ENCODE assay signal across 8 cellular contexts in the genomic region with DNA sequence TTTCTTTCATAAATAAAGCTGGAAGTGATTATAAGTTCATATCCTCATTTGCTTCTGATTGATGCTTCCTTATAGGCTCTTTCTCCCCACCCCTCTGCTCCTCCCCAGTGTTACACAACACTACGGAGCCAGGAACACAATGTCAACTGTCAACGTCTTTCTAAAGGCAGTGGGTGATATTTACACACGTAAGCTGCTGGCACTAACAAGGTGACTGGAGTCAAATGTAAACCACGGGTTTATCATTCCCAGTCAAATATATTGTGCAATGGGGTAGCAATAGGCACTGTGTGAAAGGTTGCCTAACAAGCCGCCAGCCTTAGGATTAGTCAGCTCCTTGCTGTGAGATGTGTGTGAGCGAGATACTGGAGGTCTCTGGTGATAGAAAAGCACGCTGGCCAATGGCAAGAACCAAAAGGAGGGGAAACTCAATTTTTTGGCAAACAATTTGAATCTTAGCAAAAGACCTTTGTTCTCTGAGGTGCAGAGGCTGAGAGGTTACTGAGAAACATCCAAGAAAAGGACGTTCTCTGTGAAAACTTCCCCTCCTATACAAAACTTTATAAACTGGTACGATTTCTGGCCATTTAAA. TPM values are rescaled to one million over a fixed set of nuclear protein-coding genes. Genes with fewer than 3 reads are reported as not detected.
DNase-seq lines count a peak whose midpoint lies in the region; ATAC-seq lines count a peak whose summit lies in the region.

No MANE protein-coding gene starts in this region.

- H3K14ac ChIP-seq in neuronal stem cell (ENCODE audit: low read length) = no peak overlapping the region

- H3K4me1 ChIP-seq in neuronal stem cell (ENCODE audit: control insufficient read depth in 2 of 2, insufficient read depth in 1 of 2, low read depth in 1 of 2, low read length in 2 of 2) = peaks cover 2 to 3% of the 10 kb centered on the region in 2 donors

- no peak overlapping the region for H2BK15ac ChIP-seq in neuronal stem cell (ENCODE audit: low read length)

- H2BK120ac ChIP-seq in neuronal stem cell (ENCODE audit: low read depth, low read length) = no peak overlapping the region

- no peak overlapping the region for H4K91ac ChIP-seq in neuronal stem cell (ENCODE audit: low read depth, low read length, poor library complexity)

- DNase-seq in Right ventricle myocardium inferior (ENCODE audit: missing footprints) = no peak
- no peak for DNase-seq in cardiac septum (ENCODE audit: low spot score)
- DNase-seq in SHP77 (lab: John Stamatoyannopoulos, UW) = peak; percentile 75 to 88
- peak; percentile 99 for DNase-seq in fibroblast of gingiva (ENCODE audit: low read depth)
- DNase-seq in neuronal stem cell (ENCODE audit: low spot score) = peak; percentile 29
- no peak for DNase-seq in cerebellum (ENCODE audit: low spot score)

- WGBS in neuronal stem cell (ENCODE audit: extremely low coverage in 2 of 2, insufficient read length in 2 of 2, insufficient replicate concordance in 1 of 2), 2 donors = no CpG with 5 or more reads among the region's 9 CpGs

- H3K79me1 ChIP-seq in neuronal stem cell (ENCODE audit: low read depth, low read length) = no peaks in the 10 kb centered on the region

- no peaks in the 10 kb centered on the region for H3K36me3 ChIP-seq in neuronal stem cell (replicated peaks in 1 of 2; ENCODE audit: control insufficient read depth in 2 of 2, insufficient read depth in 2 of 2, low read length in 2 of 2)

- H3K4me2 ChIP-seq in neuronal stem cell (ENCODE audit: insufficient read depth, low read length, poor library complexity, severe bottlenecking) = peak overlapping the region; percentile 34

- H2BK5ac ChIP-seq in neuronal stem cell (ENCODE audit: low read length) = no peak overlapping the region

- no peaks in the 10 kb centered on the region for H3K9me3 ChIP-seq in neuronal stem cell (replicated peaks in 1 of 2; ENCODE audit: control insufficient read depth in 2 of 2, insufficient read depth in 1 of 2, low read depth in 1 of 2, low read length in 2 of 2)

- H3K4ac ChIP-seq in neuronal stem cell (ENCODE audit: low read length) = no peak overlapping the region

- peak; percentile 99 for ATAC-seq in Right ventricle myocardium inferior
- no peak for ATAC-seq in HG03442 (IDR thresholded peaks at IDR 0.05; ENCODE audit: unreplicated experiment)
- ATAC-seq in GM18502 (IDR thresholded peaks at IDR 0.05; ENCODE audit: poor library complexity, unreplicated experiment) = no peak

- peak overlapping the region; percentile 73 for H2AFZ ChIP-seq in neuronal stem cell (ENCODE audit: low read length)

- H3K23ac ChIP-seq in neuronal stem cell (ENCODE audit: low read depth, low read length, poor library complexity) = no peak overlapping the region

- intact Hi-C loops in Right ventricle myocardium inferior (cut with DNase I) (no loop called here), cardiac septum (cut with DNase I) (no loop called here)

- no peak overlapping the region for H3K9ac ChIP-seq in neuronal stem cell (ENCODE audit: low read depth, low read length, poor library complexity)

- H3K27me3 ChIP-seq in neuronal stem cell (ENCODE audit: control insufficient read depth in 3 of 3, insufficient read depth in 3 of 3, low read depth in 1 of 3, low read length in 3 of 3) = no peaks in the 10 kb centered on the region

- no peak overlapping the region for H2AK5ac ChIP-seq in neuronal stem cell (ENCODE audit: low read depth, low read length)

- H3K18ac ChIP-seq in neuronal stem cell (ENCODE audit: low read length) = no peak overlapping the region

- H3K27ac ChIP-seq in neuronal stem cell (replicated peaks; ENCODE audit: low read length) = no peak overlapping the region

- H4K8ac ChIP-seq in neuronal stem cell (ENCODE audit: low read depth, low read length) = no peak overlapping the region

- H3K4me3 ChIP-seq in neuronal stem cell (ENCODE audit: low read length in 2 of 2) = no peak overlapping the region

- H2BK12ac ChIP-seq in neuronal stem cell (ENCODE audit: low read length) = no peak overlapping the region

RNA-seq across cellular contexts. Expression of gene HECTD1, which starts 22.1 kb away (rescaled TPM):
- total RNA-seq in Right ventricle myocardium inferior (151 TPM), cardiac septum (158 TPM), cerebellum (290 TPM)
- 37.9 TPM for polyA plus RNA-seq in neuronal stem cell (2013, experiment 1 of 2)
- polyA plus RNA-seq in neuronal stem cell (2013, experiment 2 of 2) = 42.1 TPM

Comparison
In these comparisons a context has a peak if more than half of its experiments do, and no peak if none do; other contexts are left out.
1. DNase-seq: peak in SHP77 (2 of 2), fibroblast of gingiva (single experiment) and neuronal stem cell (single experiment); none in Right ventricle myocardium inferior (single experiment), cardiac septum (single experiment) and cerebellum (single experiment).